Comparison of ENCODE assay signal across 20 cellular contexts in genomic region chr7:139937685-139938084, GRCh38.
A peak's percentile ranks its signal among the peaks of the same experiment; 100 is the strongest.
DNase-seq lines count a peak whose midpoint lies in the region; ATAC-seq, FAIRE-seq and TF ChIP-seq lines count a peak whose summit lies in the region.
"Had no signal": no experiment of that assay in that cellular context is flagged by ENCODE, and none has a peak within 500 bp of the region (broad histone marks: within the 10 kb centered on the region; RNA-seq: fewer than 3 reads in every experiment).

No MANE protein-coding gene starts in this region.

- ATAC-seq in heart left ventricle (peak in 3 of 4 donors; percentile 51 to 54 (median 53)), sciatic nerve (peak; percentile 62), GM21576 (IDR thresholded peaks at IDR 0.05; ENCODE audit: unreplicated experiment) (no peak)

- CTCF ChIA-PET in OCI-LY7 (lab: Charles Lee; ENCODE audit: unreplicated experiment) (no interaction called here), endothelial cell of umbilical vein (lab: Charles Lee) (interaction anchor here (0.7 to 2.0 kb wide), 9 partner anchors 8 to 335 kb away, joined by 3 to 8 read pairs (median 5); no protein-coding TSS in a partner anchor)

- intact Hi-C loops in heart left ventricle (cut with DNase I) (no loop called here), cardiac septum (cut with DNase I) (no loop called here), OCI-LY7 (cut with micrococcal nuclease; ENCODE audit: unreplicated experiment) (no loop called here), endothelial cell of umbilical vein (cut with micrococcal nuclease) (loop anchor here (2.0 kb wide), 1 partner anchor 21 kb away; no protein-coding TSS in a partner anchor), sciatic nerve (cut with DNase I) (no loop called here)

- H3K9me3 ChIP-seq in heart left ventricle (no peaks in the 10 kb centered on the region), OCI-LY7 (ENCODE audit: low read length) (no peaks in the 10 kb centered on the region), endothelial cell of umbilical vein (replicated peaks; ENCODE audit: control insufficient read depth, insufficient read depth, low read length) (no peaks in the 10 kb centered on the region)
- H3K9me3 ChIP-seq: gastroesophageal sphincter, stomach had no signal

- POLR2A ChIA-PET in OCI-LY7 (lab: Charles Lee): interaction anchor here (1.1 kb wide), 1 partner anchor 13 kb away, joined by 4 read pairs; no protein-coding TSS in a partner anchor
- POLR2A ChIA-PET in endothelial cell of umbilical vein (lab: Charles Lee): no interaction called here

- H2AFZ ChIP-seq in OCI-LY7 (ENCODE audit: low read length) (no peak overlapping the region), endothelial cell of umbilical vein (ENCODE audit: low read depth, low read length) (no peak overlapping the region)

- TF ChIP-seq POLR2A in heart left ventricle (IDR thresholded peaks at IDR 0.05) (no peak), endothelial cell of umbilical vein (IDR thresholded peaks at IDR 0.05; ENCODE audit: low read depth, low read length) (no peak)

- no peaks in the 10 kb centered on the region for H3K27me3 ChIP-seq in heart left ventricle
- H3K27me3 ChIP-seq in endothelial cell of umbilical vein (ENCODE audit: control insufficient read depth in 2 of 2, insufficient read depth in 2 of 2, low read length in 2 of 2): no peaks in the 10 kb centered on the region
- H3K27me3 ChIP-seq: gastroesophageal sphincter, stomach had no signal

- H4K20me1 ChIP-seq in OCI-LY7 (ENCODE audit: insufficient read depth, low read length) (no peaks in the 10 kb centered on the region), endothelial cell of umbilical vein (replicated peaks; ENCODE audit: control insufficient read depth, extremely low read depth, insufficient read depth, low read length) (no peaks in the 10 kb centered on the region)

- no peaks in the 10 kb centered on the region for H3K9me2 ChIP-seq in OCI-LY7 (ENCODE audit: insufficient read depth, low read length)

- H3K4me3 ChIP-seq in heart left ventricle: no peak overlapping the region
- no peak overlapping the region for H3K4me3 ChIP-seq in OCI-LY7 (ENCODE audit: low read depth, low read length, poor library complexity, severe bottlenecking)
- H3K4me3 ChIP-seq in endothelial cell of umbilical vein (replicated peaks in 1 of 3; ENCODE audit: insufficient read depth in 1 of 3, low read depth in 1 of 3, low read length in 3 of 3): no peak overlapping the region
- H3K4me3 ChIP-seq: gastroesophageal sphincter, stomach had no signal

- peak in 1 of 5 donors; percentile 29 for DNase-seq in heart left ventricle
- no peak for DNase-seq in cardiac septum (ENCODE audit: low spot score)
- no peak for DNase-seq in OCI-LY7 (ENCODE audit: low spot score)
- DNase-seq in endothelial cell of umbilical vein (ENCODE audit: low read depth, low spot score): peak; percentile 13
- DNase-seq in sciatic nerve (ENCODE audit: low spot score): no peak
- DNase-seq in NCI-H1048 (lab: John Stamatoyannopoulos, UW): no peak
- no peak for DNase-seq in COLO668 (lab: John Stamatoyannopoulos, UW; ENCODE audit: unreplicated experiment)
- DNase-seq: activated CD4-positive, alpha-beta T cell treated with anti-CD3 and anti-CD28 coated beads, Interleukin-2, amount 50 U/mL, for 48 hours; activated naive CD4-positive, alpha-beta T cell treated with anti-CD3 and anti-CD28 coated beads for 36 hours; CD8-positive, alpha-beta memory T cell; DND-41; erythroblast; HFFc6; mammary epithelial cell; NCI-H1930; retina; stomach had no signal

- H3K79me2 ChIP-seq in OCI-LY7 (ENCODE audit: insufficient read depth, low read depth, low read length) (no peaks in the 10 kb centered on the region), endothelial cell of umbilical vein (ENCODE audit: control insufficient read depth, insufficient read depth, low read length) (no peaks in the 10 kb centered on the region)

- H3K27ac ChIP-seq in heart left ventricle (no peak overlapping the region), OCI-LY7 (ENCODE audit: low read depth, low read length, poor library complexity, severe bottlenecking) (no peak overlapping the region), endothelial cell of umbilical vein (ENCODE audit: insufficient read depth, low read depth, low read length) (no peak overlapping the region)
- H3K27ac ChIP-seq: gastroesophageal sphincter, stomach, VCaP had no signal

- BruUV-seq in OCI-LY7 (replicated peaks; lab: Mats Ljungman, UMichigan) (no TSS peak), endothelial cell of umbilical vein (replicated peaks; lab: Mats Ljungman, UMichigan) (no TSS peak)

- WGBS in heart left ventricle, 4 donors: 63 to 76% (median 69%) methylated on average over 7 of the region's 7 CpGs

- peaks cover 0 to 24% (median 0%) of the 10 kb centered on the region in 12 donors for H3K4me1 ChIP-seq in heart left ventricle
- H3K4me1 ChIP-seq in OCI-LY7 (ENCODE audit: insufficient read depth, low read length, poor library complexity, severe bottlenecking): peaks cover 9% of the 10 kb centered on the region
- H3K4me1 ChIP-seq in endothelial cell of umbilical vein (ENCODE audit: control insufficient read depth, extremely low read depth, insufficient read depth, low read length): peaks cover 3% of the 10 kb centered on the region
- H3K4me1 ChIP-seq: gastroesophageal sphincter had no signal

- dilution Hi-C loops in endothelial cell of umbilical vein (cut with MboI; ENCODE audit: extremely low pct_ligation_motif_present, low sequenced_read_pairs): no loop called here

- H3K9ac ChIP-seq in endothelial cell of umbilical vein (replicated peaks; ENCODE audit: extremely low read depth, insufficient read depth, low read length): no peak overlapping the region

- no peaks in the 10 kb centered on the region for H3K9me1 ChIP-seq in endothelial cell of umbilical vein (replicated peaks; ENCODE audit: control insufficient read depth, extremely low read depth, insufficient read depth, low read length)

- no peak for FAIRE-seq in endothelial cell of umbilical vein (lab: Jason Lieb, UNC)

- no peak for TF ChIP-seq CTCF in heart left ventricle (IDR thresholded peaks at IDR 0.05)
- no peak for TF ChIP-seq CTCF in OCI-LY7 (conservative IDR thresholded peaks at IDR 0.05; ENCODE audit: low read length)
- no peak for TF ChIP-seq CTCF in endothelial cell of umbilical vein (IDR thresholded peaks at IDR 0.05; ENCODE audit: extremely low read depth in 1 of 2, insufficient read depth in 1 of 2, low read depth in 1 of 2, low read length in 2 of 2)

- peaks cover 0 to 6% (median 0%) of the 10 kb centered on the region in 9 donors for H3K36me3 ChIP-seq in heart left ventricle
- H3K36me3 ChIP-seq in OCI-LY7 (ENCODE audit: insufficient read depth, low read length): no peaks in the 10 kb centered on the region
- no peaks in the 10 kb centered on the region for H3K36me3 ChIP-seq in endothelial cell of umbilical vein (ENCODE audit: control insufficient read depth in 2 of 2, extremely low read depth in 1 of 2, insufficient read depth in 2 of 2, low read length in 2 of 2)
- H3K36me3 ChIP-seq: gastroesophageal sphincter, stomach had no signal

- H3K4me2 ChIP-seq in OCI-LY7 (ENCODE audit: low read length): peak overlapping the region; percentile 13; the same call in 1 of the 2 replicates
- H3K4me2 ChIP-seq in endothelial cell of umbilical vein (ENCODE audit: insufficient read depth, low read length): no peak overlapping the region

TF ChIP-seq in endothelial cell of umbilical vein, 7 proteins besides CTCF, POLR2A, EP300 and RAD21:
- no peak for TF ChIP-seq FOS (IDR thresholded peaks at IDR 0.05; ENCODE audit: borderline replicate concordance, insufficient read depth, low read length)
- TF ChIP-seq MYC (IDR thresholded peaks at IDR 0.05; ENCODE audit: low read depth, low read length): no peak
